ENCODE assay signal across 9 cellular contexts in the genomic region with DNA sequence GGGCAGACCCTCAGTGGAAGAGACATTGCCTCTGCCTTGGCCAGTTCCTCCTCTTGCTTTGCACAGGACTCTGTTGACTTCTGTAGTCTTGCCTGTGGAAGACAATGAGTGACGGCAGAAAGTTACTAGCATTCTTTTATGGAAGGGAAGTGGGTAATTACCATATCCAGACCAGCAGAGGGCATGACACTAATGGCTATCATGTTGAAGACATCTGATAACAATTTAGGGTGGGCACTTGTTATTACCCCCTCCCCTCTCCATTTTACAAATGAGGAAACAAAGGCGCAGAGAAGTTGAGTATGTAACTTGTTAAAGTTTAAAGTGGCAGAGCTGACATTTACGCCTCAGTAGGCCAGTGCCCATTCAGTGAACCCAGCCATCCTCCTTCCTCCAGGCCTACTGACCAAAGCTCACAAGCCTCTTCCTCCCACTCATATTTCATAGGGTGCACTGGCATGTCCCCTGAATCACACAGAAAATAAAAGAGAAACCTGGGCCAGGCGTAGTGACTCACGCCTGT. TPM values are rescaled to one million over a fixed set of nuclear protein-coding genes. Genes with fewer than 3 reads are reported as not detected.
DNase-seq lines count a peak whose midpoint lies in the region; ATAC-seq and TF ChIP-seq lines count a peak whose summit lies in the region.
"Had no signal": no experiment of that assay in that cellular context is flagged by ENCODE, and none has a peak within 500 bp of the region (broad histone marks: within the 10 kb centered on the region; RNA-seq: fewer than 3 reads in every experiment).

No MANE protein-coding gene starts in this region.

- H3K27me3 ChIP-seq in GM06990 (replicated peaks; ENCODE audit: control insufficient read depth, insufficient read depth, low read length) (no peaks in the 10 kb centered on the region; the same call in 1 of the 2 replicates), neural cell (ENCODE audit: insufficient read depth, low read depth, low read length) (no peaks in the 10 kb centered on the region), aorta (ENCODE audit: control insufficient read depth in 1 of 2, insufficient read depth in 2 of 2, low read length in 1 of 2) (no peaks in the 10 kb centered on the region)

- no peak overlapping the region for H3K4me3 ChIP-seq in GM06990 (replicated peaks; ENCODE audit: low read depth, low read length)
- peak overlapping the region; percentile 42 for H3K4me3 ChIP-seq in neural cell (ENCODE audit: low read length)
- no peak overlapping the region for H3K4me3 ChIP-seq in aorta (ENCODE audit: low read length in 2 of 2)

- 82 to 84% methylated on average over 5 of the region's 5 CpGs for WGBS in aorta, 2 donors

- peak overlapping the region; percentile 40 for H3K4me2 ChIP-seq in neural cell (ENCODE audit: low read length)

- peak overlapping the region; percentile 83 for H3K27ac ChIP-seq in neural cell (ENCODE audit: low read length)
- H3K27ac ChIP-seq in aorta (ENCODE audit: low read depth in 1 of 2, low read length in 2 of 2), result no peak overlapping the region

- no peak overlapping the region for H3K4me3 Mint-ChIP-seq in chondrocyte (ENCODE audit: unreplicated experiment)
- H3K4me3 Mint-ChIP-seq: memory B cell had no signal

- intact Hi-C loops in aorta (cut with DNase I), result loop anchor here in 1 of 2 donors (2.0 kb wide), 1 partner anchor 38 kb away; no protein-coding TSS in a partner anchor

- no peaks in the 10 kb centered on the region for H3K79me2 ChIP-seq in neural cell (replicated peaks; ENCODE audit: insufficient read depth, low read length)

- no peaks in the 10 kb centered on the region for H3K27me3 Mint-ChIP-seq in chondrocyte (ENCODE audit: low read depth)
- H3K27me3 Mint-ChIP-seq: memory B cell had no signal

- DNase-seq in GM06990 (ENCODE audit: extremely low read depth, insufficient read length), result no peak
- peak; percentile 22 for DNase-seq in LHCN-M2 (ENCODE audit: low read depth)
- DNase-seq in chondrocyte (ENCODE audit: low spot score), result no peak
- no peak for DNase-seq in occipital lobe (lab: John Stamatoyannopoulos, UW)
- DNase-seq in aorta, result no peak
- no peak for DNase-seq in DMS79 (lab: John Stamatoyannopoulos, UW)

- H3K9me2 ChIP-seq in neural cell (ENCODE audit: insufficient read depth, low read length), result no peaks in the 10 kb centered on the region

- peaks cover 0 to 1% of the 10 kb centered on the region in 2 donors for H3K4me1 ChIP-seq in aorta (ENCODE audit: control insufficient read depth in 1 of 2, insufficient read depth in 2 of 2, low read length in 2 of 2)

- H3K36me3 ChIP-seq in GM06990 (ENCODE audit: control insufficient read depth, insufficient read depth, low read length) (no peaks in the 10 kb centered on the region), neural cell (ENCODE audit: insufficient read depth, low read length) (no peaks in the 10 kb centered on the region), aorta (ENCODE audit: control insufficient read depth in 1 of 2, insufficient read depth in 2 of 2, low read length in 1 of 2) (no peaks in the 10 kb centered on the region)

- H3K9me3 ChIP-seq in neural cell (ENCODE audit: low read length), result no peaks in the 10 kb centered on the region
- no peaks in the 10 kb centered on the region for H3K9me3 ChIP-seq in aorta (ENCODE audit: control insufficient read depth, low read length)

- H3K27ac Mint-ChIP-seq in chondrocyte (ENCODE audit: unreplicated experiment), result peak overlapping the region; percentile 83
- H3K27ac Mint-ChIP-seq: memory B cell had no signal

- peaks cover 24% of the 10 kb centered on the region for H3K4me1 Mint-ChIP-seq in chondrocyte (ENCODE audit: low read depth)
- H3K4me1 Mint-ChIP-seq: memory B cell had no signal

- H4K20me1 ChIP-seq in neural cell (ENCODE audit: insufficient read depth), result no peaks in the 10 kb centered on the region

- peak; percentile 57 for TF ChIP-seq CTCF in GM06990 (IDR thresholded peaks at IDR 0.05; ENCODE audit: insufficient read depth, low read length, poor library complexity, severe bottlenecking)
- peak; percentile 79 for TF ChIP-seq CTCF in chondrocyte (IDR thresholded peaks at IDR 0.05)
- TF ChIP-seq CTCF in neural cell (IDR thresholded peaks at IDR 0.05; ENCODE audit: poor library complexity, severe bottlenecking), result peak; percentile 58

- peak; percentile 40 for TF ChIP-seq RAD21 in neural cell (conservative IDR thresholded peaks at IDR 0.05)

- no peak overlapping the region for H2AFZ ChIP-seq in neural cell (ENCODE audit: low read depth, low read length)

- ATAC-seq in GM18870 (IDR thresholded peaks at IDR 0.05; ENCODE audit: unreplicated experiment) (no peak), aorta (ENCODE audit: low FRiP score) (no peak)

- H3F3A ChIP-seq in neural cell (ENCODE audit: insufficient read depth, low read length, poor library complexity, severe bottlenecking), result no peaks in the 10 kb centered on the region

- no peaks in the 10 kb centered on the region for H3K36me3 Mint-ChIP-seq in chondrocyte (ENCODE audit: low read depth)
- H3K36me3 Mint-ChIP-seq: memory B cell had no signal

- no peak for TF ChIP-seq EP300 in neural cell (conservative IDR thresholded peaks at IDR 0.05; ENCODE audit: poor library complexity, severe bottlenecking)

- no peaks in the 10 kb centered on the region for H3K9me3 Mint-ChIP-seq in chondrocyte (ENCODE audit: low read depth)

- H3K9ac ChIP-seq in neural cell (ENCODE audit: low read length), result peak overlapping the region; percentile 41

TF ChIP-seq in neural cell, 6 proteins besides CTCF, POLR2A, EP300 and RAD21:
- no peak for TF ChIP-seq EZH2 (IDR thresholded peaks at IDR 0.05; ENCODE audit: borderline replicate concordance, insufficient read depth, low read length, poor library complexity, severe bottlenecking)
- TF ChIP-seq SMC3 (conservative IDR thresholded peaks at IDR 0.05; ENCODE audit: poor library complexity), result peak; percentile 61
- no peak for TF ChIP-seq TAF1 (IDR thresholded peaks at IDR 0.05; ENCODE audit: low read depth)

RNA-seq across cellular contexts. Expression of gene FMN1, which starts 48.2 kb away (rescaled TPM):
- total RNA-seq in LHCN-M2 (2014; rRNA removed) (17.9 and 21.9 TPM in 2 replicates), chondrocyte (4.0 to 6.6 TPM (median 4.8 TPM) in 3 replicates), occipital lobe (3.9 TPM), aorta (10 to 100 TPM; 18.4 to 23.4 TPM)
- 3.8 TPM for polyA plus RNA-seq in LHCN-M2 (2012)
- polyA plus RNA-seq in neural cell (0.26 and 0.40 TPM in 2 replicates), aorta (1 to 10 TPM in 1 of 2 donors, under 1 TPM in 1; 0.26 to 1.3 TPM)
- polyA minus RNA-seq in neural cell, result 2.2 and 3.5 TPM in 2 replicates
